8 cellular contexts compared by ENCODE assay signal in genomic region chr1:234722904-234723588, GRCh38.
A peak's percentile ranks its signal among the peaks of the same experiment; 100 is the strongest.
DNase-seq lines count a peak whose midpoint lies in the region; ATAC-seq and TF ChIP-seq lines count a peak whose summit lies in the region.

No MANE protein-coding gene starts in this region.

- peak overlapping the region; percentile 67 for H3K27ac ChIP-seq in mesendoderm (ENCODE audit: low read depth, low read length)

- H2BK5ac ChIP-seq in mesendoderm (ENCODE audit: low read length): peak overlapping the region; percentile 64

- H4K8ac ChIP-seq in mesendoderm (ENCODE audit: low read depth, low read length): no peak overlapping the region

- H2AK5ac ChIP-seq in mesendoderm (ENCODE audit: low read length): no peak overlapping the region

- no peaks in the 10 kb centered on the region for H3K79me1 ChIP-seq in mesendoderm (ENCODE audit: low read length)

- H3K56ac ChIP-seq in mesendoderm (ENCODE audit: low read length): peak overlapping the region; percentile 76

- no peak overlapping the region for H3K4me2 ChIP-seq in mesendoderm (ENCODE audit: low read length)

- H3K4me3 Mint-ChIP-seq in activated CD4-positive, alpha-beta T cell treated with anti-CD3 and anti-CD28 coated beads, Interleukin-2, amount 10 ng/mL, durations not matched to agents 7 days and 5 days: peak overlapping the region; percentile 60

- peaks cover 74% of the 10 kb centered on the region for H3K4me1 Mint-ChIP-seq in activated CD4-positive, alpha-beta T cell treated with anti-CD3 and anti-CD28 coated beads, Interleukin-2, amount 10 ng/mL, durations not matched to agents 7 days and 5 days

- POLR2A ChIA-PET in BJ (lab: Charles Lee): interaction anchor here (0.6 kb wide), 1 partner anchor 50 kb away, joined by 3 read pairs; no protein-coding TSS in a partner anchor
- POLR2A ChIA-PET in activated CD4-positive, alpha-beta T cell treated with anti-CD3 and anti-CD28 coated beads, Interleukin-2, amount 10 ng/mL, durations not matched to agents 7 days and 5 days (lab: Charles Lee): interaction anchor here (1.1 to 1.6 kb wide), 2 partner anchors 112 to 227 kb away, joined by 4 to 7 read pairs; partner anchors contain the start of gene IRF2BP2

- H3K4me3 ChIP-seq in BJ (ENCODE audit: low read depth, low read length): no peak overlapping the region
- no peak overlapping the region for H3K4me3 ChIP-seq in mesendoderm (ENCODE audit: low read length)

- H2BK120ac ChIP-seq in mesendoderm (ENCODE audit: low read depth, low read length): peak overlapping the region; percentile 16

- H3K4ac ChIP-seq in mesendoderm (ENCODE audit: low read depth, low read length): peak overlapping the region; percentile 72

- no peaks in the 10 kb centered on the region for H3K79me2 ChIP-seq in mesendoderm (ENCODE audit: control insufficient read depth, insufficient read depth, low read length)

- no peaks in the 10 kb centered on the region for H3K36me3 Mint-ChIP-seq in activated CD4-positive, alpha-beta T cell treated with anti-CD3 and anti-CD28 coated beads, Interleukin-2, amount 10 ng/mL, durations not matched to agents 7 days and 5 days (ENCODE audit: low read depth)

- H3K4me1 ChIP-seq in mesendoderm (ENCODE audit: control insufficient read depth, low read depth, low read length): peaks cover 11% of the 10 kb centered on the region

- H3K27ac Mint-ChIP-seq in activated CD4-positive, alpha-beta T cell treated with anti-CD3 and anti-CD28 coated beads, Interleukin-2, amount 10 ng/mL, durations not matched to agents 7 days and 5 days: peak overlapping the region; percentile 95

- peak overlapping the region; percentile 56 for H3K18ac ChIP-seq in mesendoderm (ENCODE audit: low read length)

- H3K9ac ChIP-seq in mesendoderm (ENCODE audit: low read length): peak overlapping the region; percentile 27

- H3K36me3 ChIP-seq in BJ (ENCODE audit: control insufficient read depth, insufficient read depth, low read length) (no peaks in the 10 kb centered on the region), mesendoderm (ENCODE audit: control insufficient read depth, insufficient read depth, low read length) (no peaks in the 10 kb centered on the region)

- H3K27me3 ChIP-seq in BJ (ENCODE audit: control insufficient read depth, insufficient read depth, low read length) (no peaks in the 10 kb centered on the region), mesendoderm (ENCODE audit: insufficient read depth, low read length, poor library complexity) (no peaks in the 10 kb centered on the region)

- H3K23ac ChIP-seq in mesendoderm (ENCODE audit: low read length): no peak overlapping the region

- DNase-seq in BJ (ENCODE audit: low read depth) (peak; percentile 74), NCI-H1048 (lab: John Stamatoyannopoulos, UW) (peak; percentile 30), dedifferentiated amniotic fluid mesenchymal stem cell (ENCODE audit: extremely low spot score) (peak; percentile 81), mesendoderm (peak; percentile 35), NCI-H2171 treated with DMSO at 0.1 percent for 48 hours (lab: John Stamatoyannopoulos, UW) (no peak)
- DNase-seq in activated CD4-positive, alpha-beta T cell treated with anti-CD3 and anti-CD28 coated beads, Interleukin-2, amount 10 ng/mL, durations not matched to agents 7 days and 5 days: peak; percentile 32
- peak; percentile 55 to 79 (median 76) for DNase-seq in stimulated activated CD4-positive, alpha-beta T cell treated with anti-CD3 and anti-CD28 coated beads, TNF-alpha, amount 100 ng/mL, for 48 hours (ENCODE audit: low read depth in 3 of 3)

- no peak overlapping the region for H2BK15ac ChIP-seq in mesendoderm (replicated peaks; ENCODE audit: low read depth)

- no peak for TF ChIP-seq CTCF in BJ (IDR thresholded peaks at IDR 0.05; ENCODE audit: insufficient read depth, low read depth, low read length)

- H4K5ac ChIP-seq in mesendoderm (ENCODE audit: low read length): no peak overlapping the region

- WGBS in mesendoderm (ENCODE audit: extremely low coverage, insufficient coverage, low lambda C conversion rate): no CpG with 5 or more reads among the region's 23 CpGs

- ATAC-seq in HG03139 (IDR thresholded peaks at IDR 0.05; ENCODE audit: unreplicated experiment): no peak

- CTCF ChIA-PET in BJ (lab: Yijun Ruan, JAX): interaction anchor here (0.9 to 4.1 kb wide), 5 partner anchors 118 to 368 kb away, joined by 3 to 21 read pairs (median 6); no protein-coding TSS in a partner anchor
- CTCF ChIA-PET in activated CD4-positive, alpha-beta T cell treated with anti-CD3 and anti-CD28 coated beads, Interleukin-2, amount 10 ng/mL, durations not matched to agents 7 days and 5 days (lab: Charles Lee): interaction anchor here (0.7 to 2.1 kb wide), 9 partner anchors 10 to 463 kb away, joined by 3 to 7 read pairs (median 3); no protein-coding TSS in a partner anchor

- H3K27me3 Mint-ChIP-seq in activated CD4-positive, alpha-beta T cell treated with anti-CD3 and anti-CD28 coated beads, Interleukin-2, amount 10 ng/mL, durations not matched to agents 7 days and 5 days: no peaks in the 10 kb centered on the region

- no peaks in the 10 kb centered on the region for H3K9me3 Mint-ChIP-seq in activated CD4-positive, alpha-beta T cell treated with anti-CD3 and anti-CD28 coated beads, Interleukin-2, amount 10 ng/mL, durations not matched to agents 7 days and 5 days
